In genomic region chr19:33125929-33126388, GRCh38 we compare ENCODE assay signal across 8 cellular contexts. TPM values are rescaled to one million over a fixed set of nuclear protein-coding genes. Genes with fewer than 3 reads are reported as not detected.
DNase-seq lines count a peak whose midpoint lies in the region; ATAC-seq and TF ChIP-seq lines count a peak whose summit lies in the region.

No MANE protein-coding gene starts in this region.

- H3K27me3 ChIP-seq in MG63: no peaks in the 10 kb centered on the region

- ATAC-seq in Right ventricle myocardium superior (ENCODE audit: poor library complexity): peak; percentile 89
- ATAC-seq in HG03045 (IDR thresholded peaks at IDR 0.05; ENCODE audit: unreplicated experiment): no peak

- DNase-seq in MG63 (peak; percentile 42), SKM-1 (lab: John Stamatoyannopoulos, UW; ENCODE audit: unreplicated experiment) (peak; percentile 68), Right ventricle myocardium superior (no peak), renal cortical epithelial cell (ENCODE audit: low read depth) (peak; percentile 53)
- peak; percentile 45 for DNase-seq in activated naive CD4-positive, alpha-beta T cell treated with anti-CD3 and anti-CD28 coated beads, Interleukin-2, amount 50 U/mL, for 16 hours

- H3K4me3 ChIP-seq in MG63: no peak overlapping the region

- intact Hi-C loops in Right ventricle myocardium superior (cut with DNase I): loop anchor here (10.0 kb wide), 1 partner anchor 151 kb away; the partner anchor contains the start of genes CEP89 and FAAP24

- H3K36me3 ChIP-seq in MG63: peaks cover 28% of the 10 kb centered on the region

- no peak overlapping the region for H3K27ac ChIP-seq in 22Rv1

- TF ChIP-seq CTCF in 22Rv1 (IDR thresholded peaks at IDR 0.05): peak; percentile 93
- peak; percentile 80 for TF ChIP-seq CTCF in GM12874 (IDR thresholded peaks at IDR 0.05; ENCODE audit: insufficient read depth, low read depth, low read length)

- no peaks in the 10 kb centered on the region for H3K9me3 ChIP-seq in MG63

RNA-seq across cellular contexts. Expression of gene WDR88, which starts 6.0 kb away (rescaled TPM):
- not detected in 2 replicates for total RNA-seq in MG63 (2014; rRNA removed; shearing (Covaris generic); ENCODE audit: low replicate concordance)
- 0.38 TPM for total RNA-seq in Right ventricle myocardium superior
- not detected in 2 replicates for total RNA-seq in renal cortical epithelial cell

RNA-seq across cellular contexts. Expression of gene GPATCH1, which starts 45.0 kb away (rescaled TPM):
- total RNA-seq in MG63 (2014; rRNA removed; shearing (Covaris generic); ENCODE audit: low replicate concordance): 6.4 and 6.5 TPM in 2 replicates
- 6.0 TPM for total RNA-seq in Right ventricle myocardium superior
- total RNA-seq in renal cortical epithelial cell: 4.2 and 8.3 TPM in 2 replicates
